ENCODE assay signal across 8 cellular contexts in genomic region chr2:163822033-163822432, GRCh38.
"Had no signal": no experiment of that assay in that cellular context is flagged by ENCODE, and none has a peak within 500 bp of the region (broad histone marks: within the 10 kb centered on the region; RNA-seq: fewer than 3 reads in every experiment).

No MANE protein-coding gene starts in this region.

- FAIRE-seq: G401.6, GM12878, GM12891, GM12892, GM18507, GM19239 had no signal

- H3K4me3 ChIP-seq: GM12878 had no signal

- ATAC-seq: GM12878 had no signal

- DNase-seq: GDM1, GF-D8 had no signal
